Comparison of ENCODE assay signal across 18 cellular contexts in the genomic region with DNA sequence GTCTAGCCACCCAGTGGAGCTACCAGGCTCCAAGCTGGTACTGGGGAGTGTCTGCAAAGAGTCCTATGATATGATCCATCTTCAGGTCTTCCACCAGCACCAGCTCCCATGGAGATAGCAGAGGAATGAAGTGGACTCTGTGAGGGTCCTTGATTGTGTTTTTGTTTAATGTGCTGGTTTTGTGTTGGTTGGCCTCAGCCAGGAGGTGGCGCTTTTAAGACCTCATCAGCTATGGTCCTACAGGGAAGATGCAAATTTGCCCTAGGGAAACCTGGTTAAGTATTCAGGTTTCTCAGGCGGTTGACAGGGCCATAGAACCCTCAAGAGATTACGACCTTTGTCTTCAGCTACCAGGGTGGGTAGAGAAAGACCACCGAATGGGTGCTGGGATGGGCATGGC.
DNase-seq lines count a peak whose midpoint lies in the region; ATAC-seq and TF ChIP-seq lines count a peak whose summit lies in the region.
"Had no signal": no experiment of that assay in that cellular context is flagged by ENCODE, and none has a peak within 500 bp of the region (broad histone marks: within the 10 kb centered on the region; RNA-seq: fewer than 3 reads in every experiment).

No MANE protein-coding gene starts in this region.

- no peak for DNase-seq in SK-N-SH
- no peak for DNase-seq in cardiac fibroblast (ENCODE audit: low read depth in 2 of 2)
- DNase-seq in stimulated activated naive CD8-positive, alpha-beta T cell treated with anti-CD3 and anti-CD28 coated beads, Interleukin-15, amount 100 ng/mL, for 72 hours, result no peak
- DNase-seq in GM19240 (ENCODE audit: insufficient read length, low spot score), result no peak
- no peak for DNase-seq in retina
- no peak for DNase-seq in GM10266 (ENCODE audit: extremely low spot score)
- DNase-seq: COR-L47, DMS53, Karpas-422, NCI-H1105 treated with DMSO at 0.1 percent for 48 hours, NCI-H1694 treated with DMSO at 0.1 percent for 48 hours, NCI-H2107, NCI-H226, NCI-H524 treated with DMSO at 0.1 percent for 48 hours, Right ventricle myocardium superior had no signal

- no peaks in the 10 kb centered on the region for H4K20me1 ChIP-seq in SK-N-SH (ENCODE audit: insufficient read depth)

- H3F3A ChIP-seq in SK-N-SH (replicated peaks; ENCODE audit: insufficient read depth), result no peaks in the 10 kb centered on the region

- H3K9ac ChIP-seq in SK-N-SH, result no peak overlapping the region

- H3K9me2 ChIP-seq in SK-N-SH, result no peaks in the 10 kb centered on the region

- no peak overlapping the region for H3K4me3 Mint-ChIP-seq in stimulated activated naive CD8-positive, alpha-beta T cell treated with anti-CD3 and anti-CD28 coated beads, Interleukin-15, amount 100 ng/mL, for 72 hours
- H3K4me3 Mint-ChIP-seq: CD14-positive monocyte had no signal

- H3K4me3 ChIP-seq in SK-N-SH (ENCODE audit: low read depth in 2 of 2, low read length in 1 of 2), result no peak overlapping the region
- no peak overlapping the region for H3K4me3 ChIP-seq in cardiac fibroblast (replicated peaks in 1 of 2; ENCODE audit: low read depth in 2 of 2, low read length in 2 of 2)

- H3K36me3 ChIP-seq in SK-N-SH (replicated peaks in 1 of 2; ENCODE audit: control insufficient read depth in 1 of 2, insufficient read depth in 2 of 2, low read length in 1 of 2), result no peaks in the 10 kb centered on the region

- no peak overlapping the region for H3K27ac Mint-ChIP-seq in stimulated activated naive CD8-positive, alpha-beta T cell treated with anti-CD3 and anti-CD28 coated beads, Interleukin-15, amount 100 ng/mL, for 72 hours
- H3K27ac Mint-ChIP-seq: CD14-positive monocyte had no signal

- no peak overlapping the region for H3K27ac ChIP-seq in SK-N-SH (ENCODE audit: low read depth in 2 of 2, low read length in 1 of 2)

- no peaks in the 10 kb centered on the region for H3K79me2 ChIP-seq in SK-N-SH (ENCODE audit: insufficient read depth)

- no peak overlapping the region for H3K4me2 ChIP-seq in SK-N-SH

- no peak for TF ChIP-seq RAD21 in SK-N-SH (IDR thresholded peaks at IDR 0.05; ENCODE audit: low read length)

- no peaks in the 10 kb centered on the region for H3K4me1 ChIP-seq in SK-N-SH (ENCODE audit: control insufficient read depth in 1 of 2, insufficient read depth in 2 of 2, low read depth in 1 of 2, low read length in 1 of 2)

- H3K27me3 Mint-ChIP-seq in stimulated activated naive CD8-positive, alpha-beta T cell treated with anti-CD3 and anti-CD28 coated beads, Interleukin-15, amount 100 ng/mL, for 72 hours, result no peaks in the 10 kb centered on the region

- POLR2A ChIA-PET in SK-N-SH (lab: Yijun Ruan, JAX), result no interaction called here

- H3K9me3 ChIP-seq in SK-N-SH, result no peaks in the 10 kb centered on the region

- H3K9me3 Mint-ChIP-seq in stimulated activated naive CD8-positive, alpha-beta T cell treated with anti-CD3 and anti-CD28 coated beads, Interleukin-15, amount 100 ng/mL, for 72 hours, result peaks cover 16 to 20% of the 10 kb centered on the region in 2 donors

- H2AFZ ChIP-seq in SK-N-SH (ENCODE audit: low read depth), result no peak overlapping the region

- WGBS in SK-N-SH (ENCODE audit: low lambda C conversion rate), result 43% methylated on average over 2 of the region's 4 CpGs

- H3K27me3 ChIP-seq in SK-N-SH (ENCODE audit: insufficient read depth), result no peaks in the 10 kb centered on the region

- ATAC-seq in SK-N-SH treated with all-trans-retinoic acid at 6 μM for 48 hours, result no peak
- ATAC-seq in stimulated activated naive CD8-positive, alpha-beta T cell treated with anti-CD3 and anti-CD28 coated beads, Interleukin-15, amount 100 ng/mL, for 72 hours, result no peak

- TF ChIP-seq EP300 in SK-N-SH (IDR thresholded peaks at IDR 0.05; ENCODE audit: borderline replicate concordance in 1 of 2, low read depth in 1 of 2, low read length in 1 of 2), result no peak

- no peaks in the 10 kb centered on the region for H3K4me1 Mint-ChIP-seq in stimulated activated naive CD8-positive, alpha-beta T cell treated with anti-CD3 and anti-CD28 coated beads, Interleukin-15, amount 100 ng/mL, for 72 hours
- H3K4me1 Mint-ChIP-seq: CD14-positive monocyte had no signal

- TF ChIP-seq CTCF in SK-N-SH (IDR thresholded peaks at IDR 0.05) (peak; percentile 25; the same call in 1 of the 2 replicates), LNCAP (IDR thresholded peaks at IDR 0.05) (peak; percentile 24; the same call in 1 of the 2 replicates), cardiac fibroblast (IDR thresholded peaks at IDR 0.05; ENCODE audit: low read depth, low read length) (peak; percentile 5), GM10266 (IDR thresholded peaks at IDR 0.05; ENCODE audit: control insufficient read depth, insufficient read depth, low read depth, missing control alignments) (no peak)

- CTCF ChIA-PET in SK-N-SH (lab: Yijun Ruan, JAX), result interaction anchor here (0.8 kb wide), 1 partner anchor 72 kb away, joined by 3 read pairs; no protein-coding TSS in a partner anchor

TF ChIP-seq in SK-N-SH, 30 proteins besides CTCF, POLR2A, EP300 and RAD21 (continues in another document):
- TF ChIP-seq NRF1 (IDR thresholded peaks at IDR 0.05; ENCODE audit: low read depth, low read length) (no peak), FOXJ3 (CRISPR knock-in tag; IDR thresholded peaks at IDR 0.05) (no peak), FOSL2 (IDR thresholded peaks at IDR 0.05; ENCODE audit: borderline replicate concordance, low read depth) (no peak), IRF3 (IDR thresholded peaks at IDR 0.05; ENCODE audit: low read depth, low read length) (no peak), SMC3 (IDR thresholded peaks at IDR 0.05; ENCODE audit: low read depth, low read length) (no peak)

TF ChIP-seq in SK-N-SH treated with all-trans-retinoic acid at 6 μM for 48 hours, 23 proteins besides CTCF, POLR2A, EP300 and RAD21 (continues in another document):
- TF ChIP-seq ESRRG (CRISPR knock-in tag; IDR thresholded peaks at IDR 0.05), result no peak
- no peak for TF ChIP-seq PATZ1 (CRISPR knock-in tag; IDR thresholded peaks at IDR 0.05; ENCODE audit: borderline replicate concordance)
- TF ChIP-seq, protein P1, sequence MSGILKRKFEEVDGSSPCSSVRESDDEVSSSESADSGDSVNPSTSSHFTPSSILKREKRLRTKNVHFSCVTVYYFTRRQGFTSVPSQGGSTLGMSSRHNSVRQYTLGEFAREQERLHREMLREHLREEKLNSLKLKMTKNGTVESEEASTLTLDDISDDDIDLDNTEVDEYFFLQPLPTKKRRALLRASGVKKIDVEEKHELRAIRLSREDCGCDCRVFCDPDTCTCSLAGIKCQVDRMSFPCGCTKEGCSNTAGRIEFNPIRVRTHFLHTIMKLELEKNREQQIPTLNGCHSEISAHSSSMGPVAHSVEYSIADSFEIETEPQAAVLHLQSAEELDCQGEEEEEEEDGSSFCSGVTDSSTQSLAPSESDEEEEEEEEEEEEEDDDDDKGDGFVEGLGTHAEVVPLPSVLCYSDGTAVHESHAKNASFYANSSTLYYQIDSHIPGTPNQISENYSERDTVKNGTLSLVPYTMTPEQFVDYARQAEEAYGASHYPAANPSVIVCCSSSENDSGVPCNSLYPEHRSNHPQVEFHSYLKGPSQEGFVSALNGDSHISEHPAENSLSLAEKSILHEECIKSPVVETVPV (CRISPR knock-in tag; IDR thresholded peaks at IDR 0.05), result no peak
- TF ChIP-seq ISL1 (CRISPR knock-in tag; IDR thresholded peaks at IDR 0.05), result no peak
- no peak for TF ChIP-seq ZFP30 (CRISPR knock-in tag; IDR thresholded peaks at IDR 0.05)
- TF ChIP-seq ARNTL (CRISPR knock-in tag; IDR thresholded peaks at IDR 0.05; ENCODE audit: borderline replicate concordance, low read depth), result no peak
- TF ChIP-seq ZNF565 (CRISPR knock-in tag; conservative IDR thresholded peaks at IDR 0.05; ENCODE audit: low read depth), result no peak
- no peak for TF ChIP-seq GLIS3 (CRISPR knock-in tag; IDR thresholded peaks at IDR 0.05)
- TF ChIP-seq PPARA (CRISPR knock-in tag; IDR thresholded peaks at IDR 0.05; ENCODE audit: borderline replicate concordance), result no peak
- no peak for TF ChIP-seq BACH2 (CRISPR knock-in tag; IDR thresholded peaks at IDR 0.05; ENCODE audit: borderline replicate concordance)
- no peak for TF ChIP-seq CREB5 (CRISPR knock-in tag; IDR thresholded peaks at IDR 0.05; ENCODE audit: low read depth)
- no peak for TF ChIP-seq RARB (CRISPR knock-in tag; IDR thresholded peaks at IDR 0.05)
- TF ChIP-seq CSDC2 (CRISPR knock-in tag; IDR thresholded peaks at IDR 0.05), result no peak
